Comparison of ENCODE assay signal across 9 cellular contexts in genomic region chr10:63720072-63720537, GRCh38.
A peak's percentile ranks its signal among the peaks of the same experiment; 100 is the strongest.
DNase-seq lines count a peak whose midpoint lies in the region; ATAC-seq and TF ChIP-seq lines count a peak whose summit lies in the region.
"Had no signal": no experiment of that assay in that cellular context is flagged by ENCODE, and none has a peak within 500 bp of the region (broad histone marks: within the 10 kb centered on the region; RNA-seq: fewer than 3 reads in every experiment).

No MANE protein-coding gene starts in this region.

- peaks cover 12% of the 10 kb centered on the region for H3K4me1 ChIP-seq in DOHH2 (ENCODE audit: control insufficient read depth, low read length)

- peaks cover 14% of the 10 kb centered on the region for H3K27me3 ChIP-seq in DOHH2 (ENCODE audit: control insufficient read depth, low read length)

- H3K27me3 Mint-ChIP-seq in mesothelial cell of epicardium (ENCODE audit: low read depth), result peaks cover 13% of the 10 kb centered on the region
- H3K27me3 Mint-ChIP-seq in stimulated activated naive CD8-positive, alpha-beta T cell treated with anti-CD3 and anti-CD28 coated beads, Interleukin-15, amount 100 ng/mL, for 72 hours, result peaks cover 39% of the 10 kb centered on the region

- no peaks in the 10 kb centered on the region for H4K20me1 ChIP-seq in DOHH2 (ENCODE audit: control insufficient read depth, insufficient read depth, low read depth, low read length)

- H3K79me2 ChIP-seq in DOHH2 (ENCODE audit: control insufficient read depth, low read length), result no peaks in the 10 kb centered on the region

- no peak overlapping the region for H3K4me3 ChIP-seq in DOHH2 (ENCODE audit: low read length)

- no peak overlapping the region for H3K4me3 Mint-ChIP-seq in mesothelial cell of epicardium
- H3K4me3 Mint-ChIP-seq in stimulated activated naive CD8-positive, alpha-beta T cell treated with anti-CD3 and anti-CD28 coated beads, Interleukin-15, amount 100 ng/mL, for 72 hours, result no peak overlapping the region
- H3K4me3 Mint-ChIP-seq: activated naive CD8-positive, alpha-beta T cell had no signal

- H3K9me3 Mint-ChIP-seq in mesothelial cell of epicardium, result no peaks in the 10 kb centered on the region
- H3K9me3 Mint-ChIP-seq in stimulated activated naive CD8-positive, alpha-beta T cell treated with anti-CD3 and anti-CD28 coated beads, Interleukin-15, amount 100 ng/mL, for 72 hours, result no peaks in the 10 kb centered on the region

- TF ChIP-seq CTCF in DOHH2 (IDR thresholded peaks at IDR 0.05; ENCODE audit: low read depth, low read length, poor library complexity, severe bottlenecking), result peak; percentile 80
- peak; percentile 93 for TF ChIP-seq CTCF in mesothelial cell of epicardium (IDR thresholded peaks at IDR 0.05; ENCODE audit: unreplicated experiment)

- peaks cover 23% of the 10 kb centered on the region for H3K4me1 Mint-ChIP-seq in mesothelial cell of epicardium
- peaks cover 9% of the 10 kb centered on the region for H3K4me1 Mint-ChIP-seq in stimulated activated naive CD8-positive, alpha-beta T cell treated with anti-CD3 and anti-CD28 coated beads, Interleukin-15, amount 100 ng/mL, for 72 hours

- no peak overlapping the region; the same call in 1 of the 2 replicates for H3K4me2 ChIP-seq in DOHH2 (ENCODE audit: low read length)

- no peaks in the 10 kb centered on the region for H3K9me2 ChIP-seq in DOHH2 (replicated peaks; ENCODE audit: control insufficient read depth, low read length)

- H3K27ac Mint-ChIP-seq in mesothelial cell of epicardium, result no peak overlapping the region
- no peak overlapping the region for H3K27ac Mint-ChIP-seq in stimulated activated naive CD8-positive, alpha-beta T cell treated with anti-CD3 and anti-CD28 coated beads, Interleukin-15, amount 100 ng/mL, for 72 hours
- H3K27ac Mint-ChIP-seq: activated naive CD8-positive, alpha-beta T cell had no signal

- ATAC-seq in GM21737 (IDR thresholded peaks at IDR 0.05; ENCODE audit: unreplicated experiment), result peak; percentile 40
- ATAC-seq in stimulated activated naive CD8-positive, alpha-beta T cell treated with anti-CD3 and anti-CD28 coated beads, Interleukin-15, amount 100 ng/mL, for 72 hours, result peak; percentile 56

- no peaks in the 10 kb centered on the region for H3K36me3 ChIP-seq in DOHH2 (ENCODE audit: control insufficient read depth, low read length)

- H3K36me3 Mint-ChIP-seq in mesothelial cell of epicardium, result no peaks in the 10 kb centered on the region
- H3K36me3 Mint-ChIP-seq: activated naive CD8-positive, alpha-beta T cell had no signal

- DNase-seq in NCI-H1105 treated with DMSO at 0.1 percent for 48 hours (lab: John Stamatoyannopoulos, UW) (peak; percentile 75), T-helper 22 cell (ENCODE audit: low read depth) (peak; percentile 17), dermis microvascular lymphatic vessel endothelial cell (ENCODE audit: low read depth in 2 of 2) (peak; percentile 56 to 66), mesothelial cell of epicardium (ENCODE audit: low spot score in 2 of 2, unreplicated experiment in 2 of 2) (no peak), AG20443 (ENCODE audit: low spot score) (no peak)
- DNase-seq in stimulated activated naive CD8-positive, alpha-beta T cell treated with anti-CD3 and anti-CD28 coated beads, Interleukin-15, amount 100 ng/mL, for 72 hours, result peak; percentile 37 to 47

- no peaks in the 10 kb centered on the region for H3K9me3 ChIP-seq in DOHH2 (ENCODE audit: control insufficient read depth, insufficient read depth, low read length)

- no peak overlapping the region for H3K27ac ChIP-seq in DOHH2 (ENCODE audit: low read depth, low read length)

- H3F3A ChIP-seq in DOHH2 (ENCODE audit: control insufficient read depth, insufficient read depth), result no peaks in the 10 kb centered on the region; the same call in 1 of the 2 replicates

Comparison
In these comparisons a context has a peak if more than half of its experiments do, and no peak if none do; other contexts are left out.
1. DNase-seq: peak in NCI-H1105 treated with DMSO at 0.1 percent for 48 hours (single experiment), T-helper 22 cell (single experiment), dermis microvascular lymphatic vessel endothelial cell (2 of 2) and stimulated activated naive CD8-positive, alpha-beta T cell treated with anti-CD3 and anti-CD28 coated beads, Interleukin-15, amount 100 ng/mL, for 72 hours (2 of 2); none in mesothelial cell of epicardium (0 of 2) and AG20443 (single experiment).